ENCODE assay signal across 1 cellular context in genomic region chr2:65974067-65974723, GRCh38.
TF ChIP-seq lines count a peak whose summit lies in the region.

No MANE protein-coding gene starts in this region.

TF ChIP-seq in GM12878, 131 proteins besides CTCF, POLR2A, EP300 and RAD21 (continued from another document):
- TF ChIP-seq CEBPZ (IDR thresholded peaks at IDR 0.05; ENCODE audit: low read depth, low read length), result no peak
